Comparison of ENCODE assay signal across 14 cellular contexts in the genomic region with DNA sequence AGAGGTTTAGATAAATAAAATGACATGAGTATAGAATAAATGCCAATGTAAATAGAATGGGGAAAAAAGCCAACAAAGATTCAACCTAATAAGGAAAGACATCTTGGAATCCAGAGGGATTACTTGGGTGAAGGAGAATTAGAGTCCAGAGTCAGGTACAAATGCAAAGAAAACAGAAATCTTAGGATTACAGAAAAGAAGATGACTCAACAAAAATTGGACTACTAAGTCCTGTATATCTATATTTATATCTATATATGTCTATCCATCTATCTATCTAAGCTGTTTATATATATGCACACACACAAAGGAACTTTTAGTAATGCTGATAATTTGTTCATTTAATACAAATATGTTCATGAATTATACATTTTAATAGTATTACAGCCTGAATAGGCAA. TPM values are rescaled to one million over a fixed set of nuclear protein-coding genes. Genes with fewer than 3 reads are reported as not detected.
DNase-seq lines count a peak whose midpoint lies in the region; ATAC-seq and TF ChIP-seq lines count a peak whose summit lies in the region.
"Had no signal": no experiment of that assay in that cellular context is flagged by ENCODE, and none has a peak within 500 bp of the region (broad histone marks: within the 10 kb centered on the region; RNA-seq: fewer than 3 reads in every experiment).

No MANE protein-coding gene starts in this region.

- TF ChIP-seq POLR2A in HCT116 (IDR thresholded peaks at IDR 0.05; ENCODE audit: borderline replicate concordance, extremely low read depth, insufficient read depth, insufficient read length) = no peak

- no peak for ATAC-seq in HCT116

- DNase-seq in NCI-H748 (lab: John Stamatoyannopoulos, UW; ENCODE audit: unreplicated experiment) (peak; percentile 28), NCI-H748 treated with DMSO at 0.1 percent for 48 hours (lab: John Stamatoyannopoulos, UW) (no peak), HCT116 (ENCODE audit: low read depth, low spot score) (no peak), adipocyte (ENCODE audit: low read depth) (peak; percentile 38), retinal pigment epithelial cell (ENCODE audit: low read depth) (peak; percentile 2), dermis blood vessel endothelial cell (no peak), NCI-H187 treated with DMSO at 0.1 percent for 48 hours (lab: John Stamatoyannopoulos, UW) (no peak)
- DNase-seq: ACHN; Caco-2; CD4-positive, alpha-beta T cell; GM23248 had no signal

- no peak overlapping the region for H3K4me2 ChIP-seq in HCT116 (ENCODE audit: low read length)

- H3K4me3 ChIP-seq in HCT116 (replicated peaks in 1 of 2; ENCODE audit: low read depth in 1 of 2, low read length in 2 of 2) (no peak overlapping the region), adipocyte (ENCODE audit: low read length) (no peak overlapping the region), retinal pigment epithelial cell (ENCODE audit: low read length) (no peak overlapping the region)
- H3K4me3 ChIP-seq: GM23248, HAP-1 had no signal

- CTCF ChIA-PET in HCT116 (lab: Charles Lee) = no interaction called here

- intact Hi-C loops in HCT116 (cut with micrococcal nuclease) = no loop called here

- H3K9ac ChIP-seq in HCT116 (ENCODE audit: low read length) (no peak overlapping the region), adipocyte (ENCODE audit: low read length) (no peak overlapping the region)
- H3K9ac ChIP-seq: GM23248 had no signal

- no peaks in the 10 kb centered on the region for H3K9me3 ChIP-seq in HCT116 (ENCODE audit: control insufficient read depth in 1 of 2, insufficient read depth in 1 of 2, low read depth in 1 of 2, low read length in 2 of 2)
- H3K9me3 ChIP-seq in adipocyte (ENCODE audit: control insufficient read depth, low read length) = no peaks in the 10 kb centered on the region
- H3K9me3 ChIP-seq: Caco-2, HAP-1 had no signal

- TSS peak; percentile 27 for BruUV-seq in HCT116 (replicated peaks; lab: Mats Ljungman, UMichigan)

- H4K20me1 ChIP-seq in HCT116 (ENCODE audit: insufficient read depth) = no peaks in the 10 kb centered on the region

- H3K4me1 ChIP-seq in HCT116 (ENCODE audit: control insufficient read depth in 1 of 2, insufficient read depth in 2 of 2, low read length in 2 of 2) = no peaks in the 10 kb centered on the region
- H3K4me1 ChIP-seq in adipocyte (ENCODE audit: control insufficient read depth, insufficient read depth, low read length) = no peaks in the 10 kb centered on the region
- H3K4me1 ChIP-seq: Caco-2, HAP-1 had no signal

- H3K79me2 ChIP-seq in HCT116 (ENCODE audit: insufficient read depth, low read length) = no peaks in the 10 kb centered on the region

- H3K9me2 ChIP-seq in HCT116 (ENCODE audit: insufficient read depth) = no peaks in the 10 kb centered on the region

- RAD21 ChIA-PET in HCT116 (lab: Charles Lee; ENCODE audit: low non-redundant PET in 1 of 2, low total read pairs in 2 of 2, uncharacterized antibody in 2 of 2, unreplicated experiment in 2 of 2) = no interaction called here

- no peak overlapping the region for H3K27ac ChIP-seq in HCT116 (ENCODE audit: low read depth, low read length)
- H3K27ac ChIP-seq: C4-2B, GM23248, HL-60 had no signal

- H3K27me3 ChIP-seq in HCT116 (ENCODE audit: insufficient read depth, low read length) (no peaks in the 10 kb centered on the region), adipocyte (replicated peaks; ENCODE audit: control insufficient read depth, insufficient read depth, low read length) (no peaks in the 10 kb centered on the region)

- POLR2A ChIA-PET in HCT116 (lab: Charles Lee) = no interaction called here

- H2AFZ ChIP-seq in HCT116 (ENCODE audit: low read depth, low read length, poor library complexity, severe bottlenecking) = no peak overlapping the region
- H2AFZ ChIP-seq: GM23248 had no signal

- no peak for TF ChIP-seq CTCF in HCT116 (IDR thresholded peaks at IDR 0.05 in 2 of 3, conservative IDR thresholded peaks at IDR 0.05 in 1 of 3; ENCODE audit: borderline replicate concordance in 1 of 3, insufficient read depth in 1 of 3, low read depth in 2 of 3, low read length in 2 of 3)
- TF ChIP-seq CTCF in retinal pigment epithelial cell (conservative IDR thresholded peaks at IDR 0.05; ENCODE audit: low read depth, low read length) = no peak

- no peak for TF ChIP-seq RAD21 in HCT116 (IDR thresholded peaks at IDR 0.05; ENCODE audit: low read depth)

- H3K36me3 ChIP-seq in HCT116 (ENCODE audit: control insufficient read depth in 1 of 2, insufficient read depth in 2 of 2, low read length in 2 of 2) (no peaks in the 10 kb centered on the region), adipocyte (ENCODE audit: control insufficient read depth, insufficient read depth, low read length, severe bottlenecking) (peaks cover 16% of the 10 kb centered on the region)
- H3K36me3 ChIP-seq: HAP-1 had no signal

TF ChIP-seq in HCT116, 20 proteins besides CTCF, POLR2A, EP300 and RAD21:
- no peak for TF ChIP-seq ZFX (IDR thresholded peaks at IDR 0.05)
- TF ChIP-seq SRF (IDR thresholded peaks at IDR 0.05; ENCODE audit: low read depth) = no peak
- no peak for TF ChIP-seq ELF1 (IDR thresholded peaks at IDR 0.05; ENCODE audit: borderline replicate concordance, low read depth)
- TF ChIP-seq EGR1 (IDR thresholded peaks at IDR 0.05; ENCODE audit: low read depth) = no peak
- no peak for TF ChIP-seq CEBPB (IDR thresholded peaks at IDR 0.05; ENCODE audit: low read depth)
- no peak for TF ChIP-seq SP1 (IDR thresholded peaks at IDR 0.05; ENCODE audit: low read depth)
- no peak for TF ChIP-seq SIN3A (IDR thresholded peaks at IDR 0.05; ENCODE audit: low read depth)
- no peak for TF ChIP-seq JUND (IDR thresholded peaks at IDR 0.05)
- no peak for TF ChIP-seq EZH2phosphoT487 (IDR thresholded peaks at IDR 0.05; ENCODE audit: borderline replicate concordance)
- no peak for TF ChIP-seq YY1 (IDR thresholded peaks at IDR 0.05; ENCODE audit: extremely low read depth, insufficient replicate concordance, low read depth, low read length)

RNA-seq across cellular contexts. Expression of a gene that starts 27.6 kb away (rescaled TPM):
- total RNA-seq in HCT116 (2021; ENCODE audit: unreplicated experiment) (8.6 TPM), dermis blood vessel endothelial cell (27.3 and 43.6 TPM in 2 replicates)
- 12.0 and 15.3 TPM in 2 replicates for polyA plus RNA-seq in HCT116 (2012)

Comparison
In these comparisons a context has a peak if more than half of its experiments do, and no peak if none do; other contexts are left out.
1. DNase-seq: peak in NCI-H748 (single experiment), adipocyte (single experiment) and retinal pigment epithelial cell (single experiment); none in NCI-H748 treated with DMSO at 0.1 percent for 48 hours (single experiment), HCT116 (single experiment), dermis blood vessel endothelial cell (single experiment) and NCI-H187 treated with DMSO at 0.1 percent for 48 hours (single experiment).